Comparison of ENCODE assay signal across 14 cellular contexts in the genomic region with DNA sequence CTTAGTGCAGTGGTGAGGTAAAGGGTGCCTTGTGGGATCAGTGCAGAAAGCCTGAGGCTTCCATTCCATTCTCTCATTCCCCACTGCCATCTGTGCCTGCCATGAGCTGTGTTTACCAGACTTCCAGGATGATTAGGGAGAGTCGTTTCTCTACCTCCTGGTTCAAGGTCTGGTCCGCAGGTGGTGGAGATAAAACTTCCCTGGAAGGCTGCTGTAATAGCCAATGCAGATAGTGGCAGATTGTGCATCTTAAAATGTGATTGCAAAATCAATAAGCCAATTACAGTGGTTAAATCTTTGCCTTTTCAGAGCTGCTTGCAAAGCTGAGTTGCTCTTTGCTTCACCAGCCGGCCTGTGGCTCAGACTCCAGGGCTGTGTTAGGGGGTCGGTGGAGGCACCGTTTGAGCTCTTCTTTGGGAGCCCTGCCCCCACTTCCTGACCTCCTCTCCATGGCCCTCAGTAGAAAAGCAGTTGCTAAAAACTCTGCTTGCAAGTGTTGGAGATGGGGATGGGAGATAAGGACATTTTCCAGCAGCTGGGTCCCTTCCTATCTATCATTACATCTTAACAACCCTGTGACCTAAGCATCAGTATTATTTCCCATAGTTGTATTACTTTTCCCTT.
DNase-seq lines count a peak whose midpoint lies in the region; ATAC-seq, FAIRE-seq and TF ChIP-seq lines count a peak whose summit lies in the region.
"Had no signal": no experiment of that assay in that cellular context is flagged by ENCODE, and none has a peak within 500 bp of the region (broad histone marks: within the 10 kb centered on the region; RNA-seq: fewer than 3 reads in every experiment).

No MANE protein-coding gene starts in this region.

- H3K4me3 ChIP-seq in kidney (ENCODE audit: low read length in 2 of 2): no peak overlapping the region
- no peak overlapping the region for H3K4me3 ChIP-seq in HAP-1

- intact Hi-C loops in cardiac septum (cut with DNase I) (no loop called here), Right ventricle myocardium inferior (cut with DNase I) (no loop called here), kidney (cut with DNase I) (no loop called here)

- H3K4me1 ChIP-seq in kidney (ENCODE audit: control insufficient read depth in 1 of 2, insufficient read depth in 1 of 2, low read depth in 1 of 2, low read length in 2 of 2) (peaks cover 0 to 2% of the 10 kb centered on the region in 2 donors), HAP-1 (no peaks in the 10 kb centered on the region)

- no peak for TF ChIP-seq CTCF in kidney (IDR thresholded peaks at IDR 0.05; ENCODE audit: borderline replicate concordance, extremely low read depth, insufficient read depth)

- H3K36me3 ChIP-seq in kidney (ENCODE audit: control insufficient read depth in 1 of 2, insufficient read depth in 2 of 2, low read length in 2 of 2) (no peaks in the 10 kb centered on the region), HAP-1 (replicated peaks) (no peaks in the 10 kb centered on the region)

- in situ Hi-C loops in HAP-1 (cut with MboI; ENCODE audit: low sequenced_read_pairs): no loop called here

- DNase-seq in cardiac septum (ENCODE audit: low spot score) (peak; percentile 38), Right ventricle myocardium inferior (ENCODE audit: missing footprints) (no peak), NCI-H82 treated with DMSO at 0.1 percent for 48 hours (lab: John Stamatoyannopoulos, UW; ENCODE audit: unreplicated experiment) (peak; percentile 96), kidney (peak; percentile 33), HAP-1 (ENCODE audit: low spot score in 2 of 2) (no peak), urothelium cell line (ENCODE audit: low spot score) (no peak), pons (ENCODE audit: low spot score) (no peak)
- DNase-seq: activated naive CD4-positive, alpha-beta T cell treated with anti-CD3 and anti-CD28 coated beads, Interleukin-2, amount 10 ng/mL, durations not matched to agents 7 days and 5 days; Calu3; H7; Karpas-422; mesenchymal stem cell had no signal

- FAIRE-seq in kidney (lab: Jason Lieb, UNC): no peak
- no peak for FAIRE-seq in urothelium cell line (lab: Jason Lieb, UNC)
- FAIRE-seq: frontal cortex had no signal

- H3K27ac ChIP-seq in kidney (ENCODE audit: low read depth in 2 of 2, low read length in 2 of 2): no peak overlapping the region

- no peak for ATAC-seq in Right ventricle myocardium inferior
- ATAC-seq in GM18907 (IDR thresholded peaks at IDR 0.05; ENCODE audit: unreplicated experiment): no peak

- H3K27me3 ChIP-seq in HAP-1 (ENCODE audit: low read depth): no peaks in the 10 kb centered on the region

- H3K9ac ChIP-seq in kidney (ENCODE audit: low read length in 2 of 2): no peak overlapping the region

- H3K9me3 ChIP-seq in kidney (ENCODE audit: control insufficient read depth in 1 of 2, low read length in 2 of 2) (no peaks in the 10 kb centered on the region), HAP-1 (no peaks in the 10 kb centered on the region)

Comparison
In these comparisons a context has a peak if more than half of its experiments do, and no peak if none do; other contexts are left out.
1. DNase-seq: peak in cardiac septum (single experiment), NCI-H82 treated with DMSO at 0.1 percent for 48 hours (single experiment) and kidney (single experiment); none in Right ventricle myocardium inferior (single experiment), HAP-1 (0 of 2), urothelium cell line (single experiment) and pons (single experiment).